9 cellular contexts compared by ENCODE assay signal in the genomic region with DNA sequence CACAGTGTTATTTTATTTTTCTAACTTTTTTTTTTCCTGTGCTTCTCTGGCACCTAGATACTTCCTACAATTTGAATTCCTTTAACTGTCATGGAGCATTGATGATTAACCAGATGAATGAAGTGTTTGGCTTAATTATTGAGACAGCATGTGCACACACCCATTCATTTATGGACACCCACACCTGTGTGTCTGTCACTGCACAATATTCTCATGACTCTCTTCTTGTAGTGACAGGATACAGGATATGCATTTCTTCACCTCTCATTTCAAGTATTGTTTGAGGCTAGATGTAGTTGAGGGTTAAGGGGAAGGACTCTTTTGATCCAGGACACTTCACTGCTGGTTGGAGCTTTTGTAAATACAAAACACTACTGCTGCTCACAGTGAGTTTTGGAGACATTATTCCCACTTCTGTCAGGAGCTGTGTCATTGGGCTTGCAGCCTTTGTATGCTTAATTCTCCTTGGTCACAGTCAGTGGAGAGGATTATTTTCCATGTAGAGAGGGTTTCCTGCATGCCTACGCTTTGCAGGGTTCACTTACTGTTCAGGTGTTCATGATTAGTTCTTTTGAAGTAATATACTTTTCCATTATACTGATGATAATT. TPM values are rescaled to one million over a fixed set of nuclear protein-coding genes. Genes with fewer than 3 reads are reported as not detected.
DNase-seq lines count a peak whose midpoint lies in the region; ATAC-seq and TF ChIP-seq lines count a peak whose summit lies in the region.
"Had no signal": no experiment of that assay in that cellular context is flagged by ENCODE, and none has a peak within 500 bp of the region (broad histone marks: within the 10 kb centered on the region; RNA-seq: fewer than 3 reads in every experiment).

No MANE protein-coding gene starts in this region.

- no peak for DNase-seq in activated CD8-positive, alpha-beta T cell treated with anti-CD3 and anti-CD28 coated beads, Interleukin-2, amount 10 ng/mL, durations not matched to agents 7 days and 5 days
- DNase-seq in activated CD8-positive, alpha-beta T cell treated with anti-CD3 and anti-CD28 coated beads for 36 hours = no peak
- DNase-seq in left lobe of liver (ENCODE audit: low spot score) (no peak), suprapubic skin (ENCODE audit: low spot score in 2 of 2) (no peak), caudate nucleus (lab: John Stamatoyannopoulos, UW) (no peak), RKO (ENCODE audit: low spot score) (no peak)
- DNase-seq in effector memory CD4-positive, alpha-beta T cell = no peak

- 96% methylated on average over 1 of the region's 1 CpG for WGBS in suprapubic skin

- TF ChIP-seq POLR2A in suprapubic skin (IDR thresholded peaks at IDR 0.05) = no peak

- H3K27me3 Mint-ChIP-seq in activated CD8-positive, alpha-beta T cell treated with anti-CD3 and anti-CD28 coated beads, Interleukin-2, amount 10 ng/mL, durations not matched to agents 7 days and 5 days (ENCODE audit: low read depth) = no peaks in the 10 kb centered on the region
- H3K27me3 Mint-ChIP-seq in activated CD8-positive, alpha-beta T cell treated with anti-CD3 and anti-CD28 coated beads for 36 hours = no peaks in the 10 kb centered on the region

- no peak for TF ChIP-seq CTCF in activated CD8-positive, alpha-beta T cell treated with anti-CD3 and anti-CD28 coated beads for 36 hours (IDR thresholded peaks at IDR 0.05)
- no peak for TF ChIP-seq CTCF in VCaP (conservative IDR thresholded peaks at IDR 0.05)
- TF ChIP-seq CTCF in suprapubic skin (IDR thresholded peaks at IDR 0.05) = no peak

- CTCF ChIA-PET in activated CD8-positive, alpha-beta T cell treated with anti-CD3 and anti-CD28 coated beads, Interleukin-2, amount 10 ng/mL, durations not matched to agents 7 days and 5 days (lab: Charles Lee) = interaction anchor here (0.9 to 1.6 kb wide), 2 partner anchors 19 to 223 kb away, joined by 3 to 4 read pairs; no protein-coding TSS in a partner anchor
- CTCF ChIA-PET in activated CD8-positive, alpha-beta T cell treated with anti-CD3 and anti-CD28 coated beads for 36 hours (lab: Charles Lee) = no interaction called here

- no peak overlapping the region for H3K4me3 Mint-ChIP-seq in activated CD8-positive, alpha-beta T cell treated with anti-CD3 and anti-CD28 coated beads, Interleukin-2, amount 10 ng/mL, durations not matched to agents 7 days and 5 days
- no peak overlapping the region for H3K4me3 Mint-ChIP-seq in activated CD8-positive, alpha-beta T cell treated with anti-CD3 and anti-CD28 coated beads for 36 hours
- H3K4me3 Mint-ChIP-seq: activated T-helper 1 cell treated with anti-CD3 and anti-CD28 coated beads, Interleukin-12 subunit alpha, Interleukin-12 subunit beta, Interleukin-2, Interleukin-4 antibody, amounts not matched to agents 30 ng/mL and 10 ng/mL and 1 ng/mL, durations not matched to agents 14 hours and 24 hours and 36 hours had no signal

- peaks cover 52% of the 10 kb centered on the region for H3K4me1 Mint-ChIP-seq in activated CD8-positive, alpha-beta T cell treated with anti-CD3 and anti-CD28 coated beads, Interleukin-2, amount 10 ng/mL, durations not matched to agents 7 days and 5 days (ENCODE audit: low read depth)
- peaks cover 50% of the 10 kb centered on the region for H3K4me1 Mint-ChIP-seq in activated CD8-positive, alpha-beta T cell treated with anti-CD3 and anti-CD28 coated beads for 36 hours (ENCODE audit: low read depth)

- no peaks in the 10 kb centered on the region for H3K27me3 ChIP-seq in suprapubic skin
- H3K27me3 ChIP-seq in effector memory CD4-positive, alpha-beta T cell (replicated peaks; ENCODE audit: control insufficient read depth, insufficient read depth, low read length, poor library complexity, severe bottlenecking) = no peaks in the 10 kb centered on the region

- H3K4me1 ChIP-seq in suprapubic skin = peaks cover 43% of the 10 kb centered on the region
- H3K4me1 ChIP-seq in effector memory CD4-positive, alpha-beta T cell (ENCODE audit: control insufficient read depth, insufficient read depth, low read length, poor library complexity, severe bottlenecking) = peaks cover 23% of the 10 kb centered on the region

- peaks cover 51% of the 10 kb centered on the region for H3K36me3 Mint-ChIP-seq in activated CD8-positive, alpha-beta T cell treated with anti-CD3 and anti-CD28 coated beads, Interleukin-2, amount 10 ng/mL, durations not matched to agents 7 days and 5 days (ENCODE audit: low read depth)
- peaks cover 30% of the 10 kb centered on the region for H3K36me3 Mint-ChIP-seq in activated CD8-positive, alpha-beta T cell treated with anti-CD3 and anti-CD28 coated beads for 36 hours (ENCODE audit: low read depth)

- no peak overlapping the region for H3K4me3 ChIP-seq in suprapubic skin
- no peak overlapping the region for H3K4me3 ChIP-seq in effector memory CD4-positive, alpha-beta T cell (ENCODE audit: insufficient read depth, low read depth, low read length, poor library complexity, severe bottlenecking)

- peak overlapping the region; percentile 63 for H3K27ac Mint-ChIP-seq in activated CD8-positive, alpha-beta T cell treated with anti-CD3 and anti-CD28 coated beads, Interleukin-2, amount 10 ng/mL, durations not matched to agents 7 days and 5 days
- H3K27ac Mint-ChIP-seq in activated CD8-positive, alpha-beta T cell treated with anti-CD3 and anti-CD28 coated beads for 36 hours = no peak overlapping the region
- H3K27ac Mint-ChIP-seq: activated T-helper 1 cell treated with anti-CD3 and anti-CD28 coated beads, Interleukin-12 subunit alpha, Interleukin-12 subunit beta, Interleukin-2, Interleukin-4 antibody, amounts not matched to agents 30 ng/mL and 10 ng/mL and 1 ng/mL, durations not matched to agents 14 hours and 24 hours and 36 hours had no signal

- peaks cover 5% of the 10 kb centered on the region for H3K36me3 ChIP-seq in suprapubic skin
- peaks cover 10% of the 10 kb centered on the region for H3K36me3 ChIP-seq in effector memory CD4-positive, alpha-beta T cell (ENCODE audit: control insufficient read depth, insufficient read depth, low read length)

- H3K9me3 Mint-ChIP-seq in activated CD8-positive, alpha-beta T cell treated with anti-CD3 and anti-CD28 coated beads, Interleukin-2, amount 10 ng/mL, durations not matched to agents 7 days and 5 days (ENCODE audit: insufficient read depth) = no peaks in the 10 kb centered on the region
- no peaks in the 10 kb centered on the region for H3K9me3 Mint-ChIP-seq in activated CD8-positive, alpha-beta T cell treated with anti-CD3 and anti-CD28 coated beads for 36 hours
- H3K9me3 Mint-ChIP-seq: activated T-helper 1 cell treated with anti-CD3 and anti-CD28 coated beads, Interleukin-12 subunit alpha, Interleukin-12 subunit beta, Interleukin-2, Interleukin-4 antibody, amounts not matched to agents 30 ng/mL and 10 ng/mL and 1 ng/mL, durations not matched to agents 14 hours and 24 hours and 36 hours had no signal

- peak; percentile 43 for ATAC-seq in activated CD8-positive, alpha-beta T cell treated with anti-CD3 and anti-CD28 coated beads, Interleukin-2, amount 10 ng/mL, durations not matched to agents 7 days and 5 days
- ATAC-seq in activated CD8-positive, alpha-beta T cell treated with anti-CD3 and anti-CD28 coated beads for 36 hours = no peak
- peak; percentile 14 for ATAC-seq in left lobe of liver

- intact Hi-C loops in activated CD8-positive, alpha-beta T cell treated with anti-CD3 and anti-CD28 coated beads for 36 hours (cut with micrococcal nuclease) = no loop called here

- POLR2A ChIA-PET in activated CD8-positive, alpha-beta T cell treated with anti-CD3 and anti-CD28 coated beads, Interleukin-2, amount 10 ng/mL, durations not matched to agents 7 days and 5 days (lab: Charles Lee) = no interaction called here
- POLR2A ChIA-PET in activated CD8-positive, alpha-beta T cell treated with anti-CD3 and anti-CD28 coated beads for 36 hours (lab: Charles Lee) = interaction anchor here (0.7 to 1.2 kb wide), 2 partner anchors 32 to 182 kb away, joined by 3 to 6 read pairs; no protein-coding TSS in a partner anchor

- H3K9me3 ChIP-seq in suprapubic skin = no peaks in the 10 kb centered on the region
- H3K9me3 ChIP-seq in effector memory CD4-positive, alpha-beta T cell (ENCODE audit: control insufficient read depth, low read length) = no peaks in the 10 kb centered on the region

- no peak for TF ChIP-seq EP300 in suprapubic skin (IDR thresholded peaks at IDR 0.05)

- H3K27ac ChIP-seq in VCaP (peak overlapping the region; percentile 99), suprapubic skin (peak overlapping the region; percentile 79), caudate nucleus (ENCODE audit: low read depth, low read length) (no peak overlapping the region)
- H3K27ac ChIP-seq in effector memory CD4-positive, alpha-beta T cell (ENCODE audit: insufficient read depth, low read length, poor library complexity, severe bottlenecking) = no peak overlapping the region

RNA-seq across cellular contexts. Expression of gene SPECC1L, which starts 33.5 kb away (rescaled TPM):
- total RNA-seq in activated CD8-positive, alpha-beta T cell treated with anti-CD3 and anti-CD28 coated beads, Interleukin-2, amount 10 ng/mL, durations not matched to agents 7 days and 5 days = 10 to 100 TPM; 57.6 to 59.7 TPM
- 10 to 100 TPM; 38.9 to 39.0 TPM for total RNA-seq in activated CD8-positive, alpha-beta T cell treated with anti-CD3 and anti-CD28 coated beads for 36 hours
- total RNA-seq in left lobe of liver = 25.2 TPM
- total RNA-seq in suprapubic skin = 10 to 100 TPM; 15.7 to 28.5 (median 21.4) TPM

RNA-seq across cellular contexts. Expression of gene GGT5, which starts 59.3 kb away (rescaled TPM):
- under 1 TPM; 0.29 to 0.44 TPM for total RNA-seq in activated CD8-positive, alpha-beta T cell treated with anti-CD3 and anti-CD28 coated beads, Interleukin-2, amount 10 ng/mL, durations not matched to agents 7 days and 5 days
- total RNA-seq in activated CD8-positive, alpha-beta T cell treated with anti-CD3 and anti-CD28 coated beads for 36 hours = not detected
- total RNA-seq in left lobe of liver (11.5 TPM), suprapubic skin (10 to 100 TPM; 13.4 to 38.8 (median 17.5) TPM)
- total RNA-seq: activated T-helper 1 cell treated with anti-CD3 and anti-CD28 coated beads, Interleukin-12 subunit alpha, Interleukin-12 subunit beta, Interleukin-2, Interleukin-4 antibody, amounts not matched to agents 30 ng/mL and 10 ng/mL and 1 ng/mL, durations not matched to agents 14 hours and 24 hours and 36 hours had no signal

Comparison
In these comparisons a context has a peak if more than half of its experiments do, and no peak if none do; other contexts are left out.
1. H3K27ac ChIP-seq: peak in VCaP (single experiment) and suprapubic skin (single experiment); none in effector memory CD4-positive, alpha-beta T cell (single experiment) and caudate nucleus (single experiment).